In the genomic region with DNA sequence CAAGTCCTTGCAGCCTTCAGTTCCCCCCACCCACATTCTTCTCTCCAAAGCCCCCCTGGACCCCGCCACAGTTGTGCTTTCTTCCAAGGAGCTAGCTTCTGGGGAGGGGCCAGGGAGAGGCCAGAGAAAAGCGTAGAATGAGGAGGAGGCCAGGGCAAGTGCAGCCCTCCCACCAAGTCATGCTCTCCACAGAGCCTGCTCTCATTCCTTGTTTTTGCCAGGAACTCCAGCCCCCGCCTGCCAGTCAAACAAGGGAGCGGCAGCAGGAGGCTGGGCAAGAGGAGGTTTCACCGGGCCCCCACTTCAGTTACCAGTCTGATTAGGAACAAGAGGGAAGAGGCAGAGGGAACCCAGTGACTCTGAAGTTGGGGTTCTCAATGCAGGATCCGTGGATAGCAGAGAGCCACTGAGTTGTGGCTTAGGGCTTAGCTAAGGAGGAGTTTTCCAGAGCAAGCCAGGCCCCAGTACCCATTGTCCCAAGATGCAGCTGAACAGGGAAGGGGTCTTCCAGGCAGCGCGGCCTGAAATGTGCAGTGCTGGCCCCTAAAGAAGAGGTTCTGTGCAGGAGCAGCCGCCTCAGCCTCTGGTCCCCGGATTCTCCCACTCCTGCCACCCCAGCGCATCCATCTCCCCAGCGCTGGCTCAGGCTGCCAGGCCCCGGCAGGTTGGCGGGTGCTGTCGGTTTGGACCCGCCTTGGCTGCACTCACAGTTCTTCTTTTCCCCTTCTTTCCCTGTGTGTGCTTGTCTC, we compare ENCODE assay signal across 19 cellular contexts.
DNase-seq lines count a peak whose midpoint lies in the region; ATAC-seq and TF ChIP-seq lines count a peak whose summit lies in the region.
"Had no signal": no experiment of that assay in that cellular context is flagged by ENCODE, and none has a peak within 500 bp of the region (broad histone marks: within the 10 kb centered on the region; RNA-seq: fewer than 3 reads in every experiment).

No MANE protein-coding gene starts in this region.

- H3K9me3 ChIP-seq in right atrium auricular region (no peaks in the 10 kb centered on the region), vagina (no peaks in the 10 kb centered on the region), gastroesophageal sphincter (no peaks in the 10 kb centered on the region)
- H3K9me3 ChIP-seq: A549, upper lobe of left lung had no signal

- H3K27ac ChIP-seq in right atrium auricular region, result peak overlapping the region; percentile 22 to 53
- peak overlapping the region; percentile 58 for H3K27ac ChIP-seq in vagina
- H3K27ac ChIP-seq in gastroesophageal sphincter, result peak overlapping the region in 2 of 4 donors; percentile 33 to 52
- H3K27ac ChIP-seq: A549 had no signal

- H3K27me3 ChIP-seq in right atrium auricular region (no peaks in the 10 kb centered on the region), vagina (no peaks in the 10 kb centered on the region), gastroesophageal sphincter (no peaks in the 10 kb centered on the region)
- H3K27me3 ChIP-seq: upper lobe of left lung had no signal

- peak; percentile 50 for DNase-seq in Right ventricle myocardium inferior (ENCODE audit: missing footprints)
- DNase-seq in cardiac septum (ENCODE audit: low spot score), result no peak
- DNase-seq in right atrium auricular region (ENCODE audit: low spot score), result no peak
- DNase-seq in posterior vena cava (ENCODE audit: low spot score), result peak; percentile 76
- no peak for DNase-seq in vagina (ENCODE audit: extremely low spot score in 2 of 2)
- DNase-seq: activated CD4-positive, alpha-beta T cell treated with anti-CD3 and anti-CD28 coated beads, Interleukin-2, amount 50 U/mL, for 1 hour; activated T-cell treated with anti-CD3 and anti-CD28 coated beads, Interleukin-2, amount 50 U/mL, for 1 hour; CD8-positive, alpha-beta memory T cell; EL; islet precursor cell; NCI-H187 treated with DMSO at 0.1 percent for 48 hours; NCI-H510A treated with DMSO at 0.1 percent for 48 hours; OCI-M1; stimulated activated CD4-positive, alpha-beta T cell treated with anti-CD3 and anti-CD28 coated beads, Interleukin-2, amount 100 ng/mL, for 48 hours had no signal

- TF ChIP-seq POLR2A in vagina (IDR thresholded peaks at IDR 0.05) (no peak), gastroesophageal sphincter (IDR thresholded peaks at IDR 0.05) (no peak)

- H3K4me1 ChIP-seq in right atrium auricular region (peaks cover 0 to 44% of the 10 kb centered on the region in 2 donors), vagina (no peaks in the 10 kb centered on the region), gastroesophageal sphincter (peaks cover 0 to 16% (median 5%) of the 10 kb centered on the region in 3 donors)
- H3K4me1 ChIP-seq: A549, upper lobe of left lung had no signal

- ATAC-seq in Right ventricle myocardium inferior, result no peak
- ATAC-seq in gastroesophageal sphincter, result no peak
- ATAC-seq in GM18498 (IDR thresholded peaks at IDR 0.05; ENCODE audit: unreplicated experiment), result no peak
- no peak for ATAC-seq in HG02623 (IDR thresholded peaks at IDR 0.05; ENCODE audit: unreplicated experiment)
- ATAC-seq: A549 had no signal

- 90 to 100% methylated on average over 2 of the region's 16 CpGs for WGBS in gastroesophageal sphincter (ENCODE audit: low coverage in 1 of 2), 2 donors

- peaks cover 88% of the 10 kb centered on the region for H3K36me3 ChIP-seq in right atrium auricular region
- H3K36me3 ChIP-seq in vagina, result peaks cover 0 to 78% of the 10 kb centered on the region in 2 donors
- peaks cover 0 to 100% of the 10 kb centered on the region in 2 donors for H3K36me3 ChIP-seq in gastroesophageal sphincter

- intact Hi-C loops in Right ventricle myocardium inferior (cut with DNase I) (no loop called here), cardiac septum (cut with DNase I) (no loop called here), posterior vena cava (cut with DNase I) (no loop called here), vagina (cut with DNase I) (no loop called here)

- no peak overlapping the region for H3K4me3 ChIP-seq in right atrium auricular region
- no peak overlapping the region for H3K4me3 ChIP-seq in vagina
- H3K4me3 ChIP-seq in gastroesophageal sphincter, result no peak overlapping the region
- H3K4me3 ChIP-seq: A549, upper lobe of left lung had no signal

- no peak for TF ChIP-seq EP300 in gastroesophageal sphincter (IDR thresholded peaks at IDR 0.05)

- TF ChIP-seq CTCF in right atrium auricular region (IDR thresholded peaks at IDR 0.05) (no peak), vagina (IDR thresholded peaks at IDR 0.05) (no peak), gastroesophageal sphincter (IDR thresholded peaks at IDR 0.05) (no peak)

Comparison
In these comparisons a context has a peak if more than half of its experiments do, and no peak if none do; other contexts are left out.
1. DNase-seq: peak in Right ventricle myocardium inferior (single experiment) and posterior vena cava (single experiment); none in cardiac septum (single experiment), right atrium auricular region (single experiment) and vagina (0 of 2).